17 cellular contexts compared by ENCODE assay signal in the genomic region with DNA sequence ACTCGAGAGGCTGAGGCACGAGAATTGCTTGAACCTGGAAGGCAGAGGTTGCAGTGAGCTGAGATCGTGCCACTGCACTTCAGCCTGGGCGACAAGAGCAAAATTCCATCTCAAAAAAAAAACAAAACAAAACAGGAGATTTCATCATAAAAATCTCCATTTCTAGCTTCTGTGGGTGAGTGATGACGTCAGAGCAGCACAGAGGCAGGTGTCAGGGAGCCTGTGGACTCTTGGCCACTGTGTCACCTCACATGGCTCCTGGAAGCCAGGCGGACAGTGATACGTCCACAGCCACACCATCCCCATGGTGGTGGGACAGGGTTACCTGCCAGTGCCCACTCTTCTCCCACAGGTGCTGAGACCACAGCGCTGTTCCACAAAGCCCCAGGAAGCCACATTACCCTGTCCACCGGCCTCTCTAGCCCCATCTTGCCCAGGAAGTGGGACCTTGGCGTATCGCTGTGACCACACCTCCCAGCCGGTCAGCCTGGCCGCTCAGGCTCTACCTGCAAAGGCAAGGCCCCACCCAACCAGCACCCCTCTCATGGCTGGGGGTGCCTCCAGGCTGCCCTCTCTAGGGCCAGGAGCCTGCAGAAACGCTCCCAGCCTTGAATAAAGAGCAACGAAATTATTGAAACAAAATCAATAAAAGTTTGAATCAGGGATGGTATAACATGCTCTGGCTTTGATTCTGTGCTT. TPM values are rescaled to one million over a fixed set of nuclear protein-coding genes. Genes with fewer than 3 reads are reported as not detected.
DNase-seq lines count a peak whose midpoint lies in the region; ATAC-seq, FAIRE-seq and TF ChIP-seq lines count a peak whose summit lies in the region.
"Had no signal": no experiment of that assay in that cellular context is flagged by ENCODE, and none has a peak within 500 bp of the region (broad histone marks: within the 10 kb centered on the region; RNA-seq: fewer than 3 reads in every experiment).

No MANE protein-coding gene starts in this region.

- H3K4me2 ChIP-seq in HepG2 (ENCODE audit: low read depth, low read length), result peak overlapping the region; percentile 57
- H3K4me2 ChIP-seq: A549 had no signal

- H3K9me3 ChIP-seq in HepG2 (ENCODE audit: low read length) (no peaks in the 10 kb centered on the region), right lobe of liver (no peaks in the 10 kb centered on the region), mucosa of stomach (ENCODE audit: control insufficient read depth, low read length) (no peaks in the 10 kb centered on the region)
- no peaks in the 10 kb centered on the region for H3K9me3 ChIP-seq in CD8-positive, alpha-beta memory T cell (ENCODE audit: low read length)
- H3K9me3 ChIP-seq: A549 had no signal

- H3K9me3 Mint-ChIP-seq in CD8-positive, alpha-beta memory T cell, result no peaks in the 10 kb centered on the region

- POLR2A ChIA-PET in HepG2 (lab: Yijun Ruan, JAX), result no interaction called here
- POLR2A ChIA-PET in CD8-positive, alpha-beta memory T cell (lab: Charles Lee), result no interaction called here

- H3K27me3 ChIP-seq in HepG2 (ENCODE audit: control insufficient read depth in 1 of 2, insufficient read depth in 2 of 2, low read length in 2 of 2) (0 out of 5 replicates have a peak, but pooled peaks cover 0 to 6% of the 10 kb centered on the region in 2 experiments), right lobe of liver (no peaks in the 10 kb centered on the region), mucosa of stomach (ENCODE audit: control insufficient read depth, insufficient read depth, low read length) (no peaks in the 10 kb centered on the region)
- H3K27me3 ChIP-seq in CD8-positive, alpha-beta memory T cell (ENCODE audit: insufficient read depth, low read length, poor library complexity, severe bottlenecking), result no peaks in the 10 kb centered on the region

- H3K27ac ChIP-seq in HepG2 (ENCODE audit: extremely low read length, insufficient read depth, low read length) (no peak overlapping the region), right lobe of liver (no peak overlapping the region)
- H3K27ac ChIP-seq in CD8-positive, alpha-beta memory T cell (ENCODE audit: low read depth, low read length), result no peak overlapping the region
- H3K27ac ChIP-seq: A549, C4-2B had no signal

- H2AFZ ChIP-seq in HepG2 (ENCODE audit: low read length), result no peak overlapping the region

- no peaks in the 10 kb centered on the region for H3K79me2 ChIP-seq in HepG2 (ENCODE audit: insufficient read depth, low read length)

- FAIRE-seq in HepG2 (lab: Jason Lieb, UNC), result no peak
- FAIRE-seq: H54 had no signal

- ATAC-seq in HepG2, result no peak
- ATAC-seq in right lobe of liver, result no peak
- ATAC-seq in HG03095 (IDR thresholded peaks at IDR 0.05; ENCODE audit: unreplicated experiment), result no peak
- ATAC-seq: A549, Panc1 had no signal

- WGBS in HepG2 (ENCODE audit: low lambda C conversion rate), result 45% methylated on average over 14 of the region's 15 CpGs
- 73% methylated on average over 9 of the region's 15 CpGs for WGBS in right lobe of liver (ENCODE audit: insufficient coverage, low coverage, low lambda C conversion rate, missing lambda C conversion rate)

- TF ChIP-seq CTCF in HepG2 (CRISPR knock-in tag; IDR thresholded peaks at IDR 0.05), result 0 out of 2 replicates have a peak, but pooled peaks have one; percentile 11
- TF ChIP-seq CTCF in right lobe of liver (IDR thresholded peaks at IDR 0.05), result no peak

- no TSS peak for BruUV-seq in HepG2 (replicated peaks; lab: Mats Ljungman, UMichigan)

- DNase-seq in HepG2 (ENCODE audit: low spot score) (peak; percentile 17), right lobe of liver (no peak)
- DNase-seq in NK-92 treated with Interleukin-12 subunit alpha and Interleukin-12 subunit beta, amount 100 ng/mL, for 24 hours (lab: John Stamatoyannopoulos, UW), result no peak
- DNase-seq in CD8-positive, alpha-beta memory T cell, result no peak
- DNase-seq: COR-L47, DMS153, MM.1S, NCI-H1105 treated with DMSO at 0.1 percent for 48 hours, NCI-H187 treated with DMSO at 0.1 percent for 48 hours, NCI-H446, Right ventricle myocardium superior had no signal

- no peak for TF ChIP-seq RAD21 in HepG2 (CRISPR knock-in tag; IDR thresholded peaks at IDR 0.05)

- peaks cover 84% of the 10 kb centered on the region for H3K4me1 ChIP-seq in HepG2 (ENCODE audit: insufficient read depth, low read length)
- peaks cover 0 to 7% (median 0%) of the 10 kb centered on the region in 4 donors for H3K4me1 ChIP-seq in right lobe of liver
- peaks cover 41% of the 10 kb centered on the region for H3K4me1 ChIP-seq in mucosa of stomach (ENCODE audit: control insufficient read depth, insufficient read depth, low read length)
- H3K4me1 ChIP-seq in CD8-positive, alpha-beta memory T cell (ENCODE audit: insufficient read depth, low read length), result peaks cover 8% of the 10 kb centered on the region

- TF ChIP-seq EP300 in HepG2 (IDR thresholded peaks at IDR 0.05; ENCODE audit: low read depth in 2 of 2, low read length in 2 of 2) (no peak), HepG2 (CRISPR knock-in tag; IDR thresholded peaks at IDR 0.05; ENCODE audit: borderline replicate concordance) (no peak)

- H3K27ac Mint-ChIP-seq in CD8-positive, alpha-beta memory T cell, result peak overlapping the region in 1 of 8 donors; percentile 38

- CTCF ChIA-PET in HepG2 (lab: Yijun Ruan, JAX; ENCODE audit: low intra/inter-chr PET ratio, low total read pairs), result no interaction called here
- CTCF ChIA-PET in CD8-positive, alpha-beta memory T cell (lab: Charles Lee), result no interaction called here

- TF ChIP-seq POLR2A in HepG2 (IDR thresholded peaks at IDR 0.05; ENCODE audit: insufficient read depth in 1 of 2, low read depth in 2 of 2, low read length in 2 of 2) (no peak), right lobe of liver (IDR thresholded peaks at IDR 0.05) (no peak)

- in situ Hi-C loops in HepG2 (cut with HindIII; ENCODE audit: extremely low pct_ligation_motif_present, low pct_unique_long_range_greater_than_20kb), result no loop called here

- peaks cover 5 to 11% of the 10 kb centered on the region in 2 donors for H3K27me3 Mint-ChIP-seq in CD8-positive, alpha-beta memory T cell

- H3K4me3 ChIP-seq in HepG2 (replicated peaks in 1 of 3; ENCODE audit: insufficient read depth in 1 of 3, low read depth in 2 of 3, low read length in 3 of 3), result peak overlapping the region in 1 of 3 experiments; percentile 25; a peak in 1 of 6 replicates
- no peak overlapping the region for H3K4me3 ChIP-seq in right lobe of liver
- no peak overlapping the region for H3K4me3 ChIP-seq in mucosa of stomach (ENCODE audit: low read length)
- no peak overlapping the region for H3K4me3 ChIP-seq in CD8-positive, alpha-beta memory T cell (ENCODE audit: low read length)
- H3K4me3 ChIP-seq: A549 had no signal

- no peaks in the 10 kb centered on the region for H3K36me3 ChIP-seq in HepG2 (replicated peaks in 1 of 2; ENCODE audit: control insufficient read depth in 1 of 2, insufficient read depth in 2 of 2, low read length in 2 of 2)
- H3K36me3 ChIP-seq in right lobe of liver, result no peaks in the 10 kb centered on the region
- H3K36me3 ChIP-seq in mucosa of stomach (ENCODE audit: control insufficient read depth, insufficient read depth, low read length), result no peaks in the 10 kb centered on the region
- H3K36me3 ChIP-seq in CD8-positive, alpha-beta memory T cell (ENCODE audit: insufficient read depth, low read length), result no peaks in the 10 kb centered on the region

- peaks cover 5 to 6% (median 5%) of the 10 kb centered on the region in 3 donors for H3K4me1 Mint-ChIP-seq in CD8-positive, alpha-beta memory T cell

- no peaks in the 10 kb centered on the region for H4K20me1 ChIP-seq in HepG2 (ENCODE audit: insufficient read depth, low read length)

- intact Hi-C loops in HepG2 (cut with micrococcal nuclease; ENCODE audit: unreplicated experiment) (no loop called here), right lobe of liver (cut with DNase I) (no loop called here)

- no peak overlapping the region for H3K4me3 Mint-ChIP-seq in CD8-positive, alpha-beta memory T cell

- H3K36me3 Mint-ChIP-seq in CD8-positive, alpha-beta memory T cell, result peaks cover 0 to 2% (median 0%) of the 10 kb centered on the region in 3 donors

- H3K9ac ChIP-seq in HepG2 (ENCODE audit: insufficient read depth, low read depth, low read length) (no peak overlapping the region), mucosa of stomach (ENCODE audit: low read length) (peak overlapping the region; percentile 41)

RNA-seq across cellular contexts. Expression of gene FXYD3, which starts 2.5 kb away (rescaled TPM):
- not detected in 2 replicates for total RNA-seq in HepG2 (2016; rRNA removed; fragmentation: Illumina TruSeq; extraction: Trizol)
- not detected in 2 replicates for total RNA-seq in HepG2 (2016; cell fraction: cytosol; rRNA removed; fragmentation: Illumina TruSeq; extraction: Trizol; ENCODE audit: low read depth)
- total RNA-seq in HepG2 (2016; cell fraction: insoluble cytoplasmic fraction; rRNA removed; fragmentation: Illumina TruSeq; extraction: Trizol), result not detected in 2 replicates
- total RNA-seq in HepG2 (2016; cell fraction: membrane; rRNA removed; fragmentation: Illumina TruSeq; extraction: Trizol), result not detected in 2 replicates
- not detected in 2 replicates for total RNA-seq in HepG2 (2016; cell fraction: nucleus; rRNA removed; fragmentation: Illumina TruSeq; extraction: Trizol)
- polyA plus RNA-seq in HepG2 (2011; rRNA removed), result 4.9 and 5.5 TPM in 2 replicates
- polyA plus RNA-seq in HepG2 (2011; cell fraction: cytosol; rRNA removed), result 2.7 and 4.0 TPM in 2 replicates
- polyA plus RNA-seq in HepG2 (2011; cell fraction: nucleus; rRNA removed), result 3.8 and 4.8 TPM in 2 replicates
- polyA plus RNA-seq in HepG2 (2012), result 3.1 and 5.9 TPM in 2 replicates
- polyA plus RNA-seq in HepG2 (2016; cell fraction: cytosol; fragmentation: Illumina TruSeq; extraction: Trizol; ENCODE audit: low read depth), result not detected in 2 replicates
- polyA plus RNA-seq in HepG2 (2016; cell fraction: insoluble cytoplasmic fraction; fragmentation: Illumina TruSeq; extraction: Trizol; ENCODE audit: low read depth), result not detected in 2 replicates
- polyA plus RNA-seq in HepG2 (2016; cell fraction: membrane; fragmentation: Illumina TruSeq; extraction: Trizol; ENCODE audit: low read depth), result not detected in 2 replicates
- not detected in 2 replicates for polyA plus RNA-seq in HepG2 (2016; cell fraction: nucleus; fragmentation: Illumina TruSeq; extraction: Trizol; ENCODE audit: insufficient read depth, low read depth)
- 1.1 and 15.3 TPM in 2 replicates for polyA minus RNA-seq in HepG2 (2011; rRNA and poly(A)+ RNA removed; ENCODE audit: low replicate concordance)
- polyA minus RNA-seq in HepG2 (2011; cell fraction: cytosol; rRNA and poly(A)+ RNA removed), result 0.99 TPM in 1 of 2 replicates, not detected in the other
- 2.6 TPM in 1 of 2 replicates, not detected in the other for polyA minus RNA-seq in HepG2 (2011; cell fraction: nucleus; rRNA and poly(A)+ RNA removed)
- total RNA-seq in right lobe of liver, result 1 to 10 TPM in 1 of 6 experiments, not detected in 5; 1.0 TPM
- not detected for total RNA-seq in CD8-positive, alpha-beta memory T cell
- polyA plus RNA-seq in CD8-positive, alpha-beta memory T cell, result not detected

RNA-seq across cellular contexts. Expression of gene LGI4, which starts 21.7 kb away (rescaled TPM):
- not detected in 2 replicates for total RNA-seq in HepG2 (2016; rRNA removed; fragmentation: Illumina TruSeq; extraction: Trizol)
- total RNA-seq in HepG2 (2016; cell fraction: cytosol; rRNA removed; fragmentation: Illumina TruSeq; extraction: Trizol; ENCODE audit: low read depth), result not detected in 2 replicates
- total RNA-seq in HepG2 (2016; cell fraction: insoluble cytoplasmic fraction; rRNA removed; fragmentation: Illumina TruSeq; extraction: Trizol), result not detected in 2 replicates
- total RNA-seq in HepG2 (2016; cell fraction: membrane; rRNA removed; fragmentation: Illumina TruSeq; extraction: Trizol), result not detected in 2 replicates
- not detected in 2 replicates for total RNA-seq in HepG2 (2016; cell fraction: nucleus; rRNA removed; fragmentation: Illumina TruSeq; extraction: Trizol)
- polyA plus RNA-seq in HepG2 (2011; rRNA removed), result 2.8 and 4.2 TPM in 2 replicates
- 1.2 and 2.3 TPM in 2 replicates for polyA plus RNA-seq in HepG2 (2011; cell fraction: cytosol; rRNA removed)
- 19.3 and 20.3 TPM in 2 replicates for polyA plus RNA-seq in HepG2 (2011; cell fraction: nucleus; rRNA removed)
- 2.5 and 5.6 TPM in 2 replicates for polyA plus RNA-seq in HepG2 (2012)
- not detected in 2 replicates for polyA plus RNA-seq in HepG2 (2016; cell fraction: cytosol; fragmentation: Illumina TruSeq; extraction: Trizol; ENCODE audit: low read depth)
- polyA plus RNA-seq in HepG2 (2016; cell fraction: insoluble cytoplasmic fraction; fragmentation: Illumina TruSeq; extraction: Trizol; ENCODE audit: low read depth), result not detected in 2 replicates
- polyA plus RNA-seq in HepG2 (2016; cell fraction: membrane; fragmentation: Illumina TruSeq; extraction: Trizol; ENCODE audit: low read depth), result not detected in 2 replicates
- polyA plus RNA-seq in HepG2 (2016; cell fraction: nucleus; fragmentation: Illumina TruSeq; extraction: Trizol; ENCODE audit: insufficient read depth, low read depth), result not detected in 2 replicates
- 0.16 and 2.2 TPM in 2 replicates for polyA minus RNA-seq in HepG2 (2011; rRNA and poly(A)+ RNA removed; ENCODE audit: low replicate concordance)
- polyA minus RNA-seq in HepG2 (2011; cell fraction: cytosol; rRNA and poly(A)+ RNA removed), result 0.59 and 0.88 TPM in 2 replicates
- polyA minus RNA-seq in HepG2 (2011; cell fraction: nucleus; rRNA and poly(A)+ RNA removed), result 0.39 and 1.5 TPM in 2 replicates
- total RNA-seq in right lobe of liver, result 1 to 10 TPM in 5 of 6 experiments, under 1 TPM in 1; 0.99 to 2.0 (median 1.5) TPM
- under 1 TPM in 1 of 2 experiments, not detected in 1; 0.18 TPM for total RNA-seq in CD8-positive, alpha-beta memory T cell
- not detected for polyA plus RNA-seq in CD8-positive, alpha-beta memory T cell

RNA-seq across cellular contexts. Expression of gene FXYD1, which starts 25.5 kb away (rescaled TPM):
- total RNA-seq in HepG2 (2016; rRNA removed; fragmentation: Illumina TruSeq; extraction: Trizol), result not detected in 2 replicates
- 0.81 TPM in 1 of 2 replicates, not detected in the other for total RNA-seq in HepG2 (2016; cell fraction: cytosol; rRNA removed; fragmentation: Illumina TruSeq; extraction: Trizol; ENCODE audit: low read depth)
- total RNA-seq in HepG2 (2016; cell fraction: insoluble cytoplasmic fraction; rRNA removed; fragmentation: Illumina TruSeq; extraction: Trizol), result not detected in 2 replicates
- 0.83 and 1.4 TPM in 2 replicates for total RNA-seq in HepG2 (2016; cell fraction: membrane; rRNA removed; fragmentation: Illumina TruSeq; extraction: Trizol)
- total RNA-seq in HepG2 (2016; cell fraction: nucleus; rRNA removed; fragmentation: Illumina TruSeq; extraction: Trizol), result not detected in 2 replicates
- 27.0 and 31.2 TPM in 2 replicates for polyA plus RNA-seq in HepG2 (2011; rRNA removed)
- 20.2 and 28.4 TPM in 2 replicates for polyA plus RNA-seq in HepG2 (2011; cell fraction: cytosol; rRNA removed)
- polyA plus RNA-seq in HepG2 (2011; cell fraction: nucleus; rRNA removed), result 60.9 and 88.5 TPM in 2 replicates
- polyA plus RNA-seq in HepG2 (2012), result 49.0 and 114 TPM in 2 replicates
- polyA plus RNA-seq in HepG2 (2016; cell fraction: cytosol; fragmentation: Illumina TruSeq; extraction: Trizol; ENCODE audit: low read depth), result 1.3 and 2.3 TPM in 2 replicates
- 1.1 and 1.5 TPM in 2 replicates for polyA plus RNA-seq in HepG2 (2016; cell fraction: insoluble cytoplasmic fraction; fragmentation: Illumina TruSeq; extraction: Trizol; ENCODE audit: low read depth)
- polyA plus RNA-seq in HepG2 (2016; cell fraction: membrane; fragmentation: Illumina TruSeq; extraction: Trizol; ENCODE audit: low read depth), result 0.93 and 1.2 TPM in 2 replicates
- polyA plus RNA-seq in HepG2 (2016; cell fraction: nucleus; fragmentation: Illumina TruSeq; extraction: Trizol; ENCODE audit: insufficient read depth, low read depth), result 1.4 and 1.7 TPM in 2 replicates
- polyA minus RNA-seq in HepG2 (2011; rRNA and poly(A)+ RNA removed; ENCODE audit: low replicate concordance), result 11.9 TPM in 1 of 2 replicates, not detected in the other
- polyA minus RNA-seq in HepG2 (2011; cell fraction: cytosol; rRNA and poly(A)+ RNA removed), result 7.0 and 12.8 TPM in 2 replicates
- polyA minus RNA-seq in HepG2 (2011; cell fraction: nucleus; rRNA and poly(A)+ RNA removed), result 2.5 and 4.8 TPM in 2 replicates
- total RNA-seq in right lobe of liver, result 100 to 1,000 TPM in 4 of 6 experiments, 10 to 100 TPM in 2; 38.9 to 263 (median 140) TPM
- not detected for total RNA-seq in CD8-positive, alpha-beta memory T cell
- 0.79 TPM for polyA plus RNA-seq in CD8-positive, alpha-beta memory T cell
- polyA plus RNA-seq: A549 had no signal

RNA-seq across cellular contexts. Expression of gene FXYD7, which starts 29.9 kb away (rescaled TPM):
- total RNA-seq in HepG2 (2016; rRNA removed; fragmentation: Illumina TruSeq; extraction: Trizol), result not detected in 2 replicates
- total RNA-seq in HepG2 (2016; cell fraction: cytosol; rRNA removed; fragmentation: Illumina TruSeq; extraction: Trizol; ENCODE audit: low read depth), result not detected in 2 replicates
- not detected in 2 replicates for total RNA-seq in HepG2 (2016; cell fraction: insoluble cytoplasmic fraction; rRNA removed; fragmentation: Illumina TruSeq; extraction: Trizol)
- total RNA-seq in HepG2 (2016; cell fraction: membrane; rRNA removed; fragmentation: Illumina TruSeq; extraction: Trizol), result not detected in 2 replicates
- total RNA-seq in HepG2 (2016; cell fraction: nucleus; rRNA removed; fragmentation: Illumina TruSeq; extraction: Trizol), result not detected in 2 replicates
- polyA plus RNA-seq in HepG2 (2011; rRNA removed), result 0.17 and 0.55 TPM in 2 replicates
- polyA plus RNA-seq in HepG2 (2011; cell fraction: cytosol; rRNA removed), result not detected in 2 replicates
- 2.3 and 3.0 TPM in 2 replicates for polyA plus RNA-seq in HepG2 (2011; cell fraction: nucleus; rRNA removed)
- 0.40 and 0.55 TPM in 2 replicates for polyA plus RNA-seq in HepG2 (2012)
- not detected in 2 replicates for polyA plus RNA-seq in HepG2 (2016; cell fraction: cytosol; fragmentation: Illumina TruSeq; extraction: Trizol; ENCODE audit: low read depth)
- not detected in 2 replicates for polyA plus RNA-seq in HepG2 (2016; cell fraction: insoluble cytoplasmic fraction; fragmentation: Illumina TruSeq; extraction: Trizol; ENCODE audit: low read depth)
- not detected in 2 replicates for polyA plus RNA-seq in HepG2 (2016; cell fraction: membrane; fragmentation: Illumina TruSeq; extraction: Trizol; ENCODE audit: low read depth)
- polyA plus RNA-seq in HepG2 (2016; cell fraction: nucleus; fragmentation: Illumina TruSeq; extraction: Trizol; ENCODE audit: insufficient read depth, low read depth), result not detected in 2 replicates
- polyA minus RNA-seq in HepG2 (2011; rRNA and poly(A)+ RNA removed; ENCODE audit: low replicate concordance), result 1.1 TPM in 1 of 2 replicates, not detected in the other
- not detected in 2 replicates for polyA minus RNA-seq in HepG2 (2011; cell fraction: cytosol; rRNA and poly(A)+ RNA removed)
- not detected in 2 replicates for polyA minus RNA-seq in HepG2 (2011; cell fraction: nucleus; rRNA and poly(A)+ RNA removed)
- total RNA-seq in right lobe of liver, result under 1 TPM in 1 of 6 experiments, not detected in 5; 0.49 TPM
- total RNA-seq in CD8-positive, alpha-beta memory T cell, result 1 to 10 TPM in 1 of 2 experiments, under 1 TPM in 1; 0.60 to 1.0 TPM
- 12.9 TPM for polyA plus RNA-seq in CD8-positive, alpha-beta memory T cell
- total RNA-seq: Right ventricle myocardium superior had no signal
- polyA plus RNA-seq: A549 had no signal

RNA-seq across cellular contexts. Expression of gene FXYD5, which starts 41.4 kb away (rescaled TPM):
- not detected in 2 replicates for total RNA-seq in HepG2 (2016; rRNA removed; fragmentation: Illumina TruSeq; extraction: Trizol)
- not detected in 2 replicates for total RNA-seq in HepG2 (2016; cell fraction: cytosol; rRNA removed; fragmentation: Illumina TruSeq; extraction: Trizol; ENCODE audit: low read depth)
- not detected in 2 replicates for total RNA-seq in HepG2 (2016; cell fraction: insoluble cytoplasmic fraction; rRNA removed; fragmentation: Illumina TruSeq; extraction: Trizol)
- not detected in 2 replicates for total RNA-seq in HepG2 (2016; cell fraction: membrane; rRNA removed; fragmentation: Illumina TruSeq; extraction: Trizol)
- not detected in 2 replicates for total RNA-seq in HepG2 (2016; cell fraction: nucleus; rRNA removed; fragmentation: Illumina TruSeq; extraction: Trizol)
- 0.65 and 0.91 TPM in 2 replicates for polyA plus RNA-seq in HepG2 (2011; rRNA removed)
- polyA plus RNA-seq in HepG2 (2011; cell fraction: cytosol; rRNA removed), result 1.2 TPM in 2 replicates
- polyA plus RNA-seq in HepG2 (2011; cell fraction: nucleus; rRNA removed), result 0.64 and 1.2 TPM in 2 replicates
- 1.1 and 2.2 TPM in 2 replicates for polyA plus RNA-seq in HepG2 (2012)
- 0.53 and 0.72 TPM in 2 replicates for polyA plus RNA-seq in HepG2 (2016; cell fraction: cytosol; fragmentation: Illumina TruSeq; extraction: Trizol; ENCODE audit: low read depth)
- 0.29 TPM in 1 of 2 replicates, not detected in the other for polyA plus RNA-seq in HepG2 (2016; cell fraction: insoluble cytoplasmic fraction; fragmentation: Illumina TruSeq; extraction: Trizol; ENCODE audit: low read depth)
- polyA plus RNA-seq in HepG2 (2016; cell fraction: membrane; fragmentation: Illumina TruSeq; extraction: Trizol; ENCODE audit: low read depth), result 0.47 TPM in 1 of 2 replicates, not detected in the other
- 0.89 TPM in 1 of 2 replicates, not detected in the other for polyA plus RNA-seq in HepG2 (2016; cell fraction: nucleus; fragmentation: Illumina TruSeq; extraction: Trizol; ENCODE audit: insufficient read depth, low read depth)
- polyA minus RNA-seq in HepG2 (2011; rRNA and poly(A)+ RNA removed; ENCODE audit: low replicate concordance), result 0.60 and 172 TPM in 2 replicates
- not detected in 2 replicates for polyA minus RNA-seq in HepG2 (2011; cell fraction: cytosol; rRNA and poly(A)+ RNA removed)
- polyA minus RNA-seq in HepG2 (2011; cell fraction: nucleus; rRNA and poly(A)+ RNA removed), result not detected in 2 replicates
- total RNA-seq in right lobe of liver, result 10 to 100 TPM in 4 of 6 experiments, 1 to 10 TPM in 2; 5.6 to 23.6 (median 14.2) TPM
- total RNA-seq in CD8-positive, alpha-beta memory T cell, result 100 to 1,000 TPM; 295 TPM
- polyA plus RNA-seq in CD8-positive, alpha-beta memory T cell, result 560 TPM

Comparison
In these comparisons a context has a peak if more than half of its experiments do, and no peak if none do; other contexts are left out.
1. RNA of gene FXYD1, which starts 25.5 kb away (total RNA-seq): 38.9 to 263 TPM in right lobe of liver; not detected in CD8-positive, alpha-beta memory T cell and 0.81 to 1.4 TPM in HepG2; every median in the first group is over 10 times any median in the second.